Comparison of ENCODE assay signal across 17 cellular contexts in the genomic region with DNA sequence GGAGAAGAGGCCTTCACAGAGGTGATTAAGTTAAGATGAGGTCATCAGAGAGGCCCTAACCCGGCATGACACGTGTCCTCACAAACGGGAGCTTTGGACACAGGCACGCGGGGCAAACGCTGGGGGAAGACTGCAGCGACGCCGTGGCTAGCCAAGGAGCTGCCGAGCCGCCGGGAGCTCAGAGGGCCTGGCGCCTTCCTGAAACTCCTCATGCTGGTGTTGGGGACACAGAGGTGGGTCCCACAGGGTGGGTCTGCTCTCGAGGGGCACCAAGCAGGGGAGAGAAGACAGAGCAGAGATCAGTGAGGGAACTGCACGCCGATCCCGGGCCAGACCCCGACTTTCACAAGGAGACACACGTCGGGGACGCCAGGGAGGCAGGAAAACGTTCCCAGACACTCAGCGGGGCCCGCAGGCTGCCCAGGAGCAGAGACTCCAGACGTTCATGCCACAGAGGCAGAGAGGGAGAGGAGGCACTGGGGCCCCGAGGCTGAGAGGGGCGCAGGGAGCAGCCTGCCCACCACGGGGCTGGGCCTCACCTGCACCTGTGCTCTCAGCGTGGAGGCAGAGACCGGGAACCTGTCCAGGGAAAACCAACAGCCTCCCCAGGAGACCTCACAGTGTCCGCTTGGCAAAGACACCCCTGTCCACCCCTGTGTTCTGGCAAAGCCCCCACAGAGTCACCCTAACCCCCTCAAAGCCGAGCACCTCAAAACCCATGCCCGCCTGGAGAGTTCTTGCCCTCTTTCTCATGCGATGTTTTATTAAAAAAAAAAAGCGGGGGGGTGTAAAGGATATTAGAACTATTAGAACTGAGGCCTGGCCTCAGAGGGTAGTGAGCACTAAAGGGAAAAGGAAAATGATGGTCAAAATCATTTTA.
"Had no signal": no experiment of that assay in that cellular context is flagged by ENCODE, and none has a peak within 500 bp of the region (broad histone marks: within the 10 kb centered on the region; RNA-seq: fewer than 3 reads in every experiment).

No MANE protein-coding gene starts in this region.

- DNase-seq: activated CD4-positive, alpha-beta T cell treated with anti-CD3 and anti-CD28 coated beads for 48 hours; activated naive CD4-positive, alpha-beta T cell treated with anti-CD3 and anti-CD28 coated beads, Interleukin-2, amount 10 ng/mL, durations not matched to agents 7 days and 5 days; activated T-cell treated with anti-CD3 and anti-CD28 coated beads for 4 hours; effector memory CD8-positive, alpha-beta T cell; erythroblast; kidney glomerular epithelial cell; midbrain; naive thymus-derived CD4-positive, alpha-beta T cell; occipital lobe; T-helper 9 cell; transverse colon had no signal

- H3K4me3 Mint-ChIP-seq: activated naive CD4-positive, alpha-beta T cell treated with anti-CD3 and anti-CD28 coated beads, Interleukin-2, amount 10 ng/mL, durations not matched to agents 7 days and 5 days; activated T-helper 17 cell treated with anti-CD3 and anti-CD28 coated beads, Interleukin-2, amount 50 U/mL, for 72 hours; central memory CD8-positive, alpha-beta T cell; effector memory CD8-positive, alpha-beta T cell; naive thymus-derived CD4-positive, alpha-beta T cell; stimulated activated memory B cell treated with anti-CD40 and anti-IgM and Interleukin-4, amounts not matched to agents 10 μg/mL and 1 μg/mL and 100 μg/mL, for 72 hours had no signal

- H3K4me3 ChIP-seq: body of pancreas, lung, skin epidermis, transverse colon had no signal

- H3K4me1 ChIP-seq: body of pancreas, transverse colon had no signal

- H3K27ac ChIP-seq: body of pancreas, transverse colon had no signal

- H3K4me1 Mint-ChIP-seq: activated naive CD4-positive, alpha-beta T cell treated with anti-CD3 and anti-CD28 coated beads, Interleukin-2, amount 10 ng/mL, durations not matched to agents 7 days and 5 days; activated T-helper 17 cell treated with anti-CD3 and anti-CD28 coated beads, Interleukin-2, amount 50 U/mL, for 72 hours; central memory CD8-positive, alpha-beta T cell had no signal

- H3K36me3 ChIP-seq: transverse colon had no signal

- ATAC-seq: activated T-helper 17 cell treated with anti-CD3 and anti-CD28 coated beads, Interleukin-2, amount 50 U/mL, for 72 hours; body of pancreas; effector memory CD8-positive, alpha-beta T cell; stimulated activated memory B cell treated with anti-CD40 and anti-IgM and Interleukin-4, amounts not matched to agents 10 μg/mL and 1 μg/mL and 100 μg/mL, for 72 hours had no signal

- H3K27ac Mint-ChIP-seq: activated naive CD4-positive, alpha-beta T cell treated with anti-CD3 and anti-CD28 coated beads, Interleukin-2, amount 10 ng/mL, durations not matched to agents 7 days and 5 days; activated T-helper 17 cell treated with anti-CD3 and anti-CD28 coated beads, Interleukin-2, amount 50 U/mL, for 72 hours; effector memory CD8-positive, alpha-beta T cell; naive thymus-derived CD4-positive, alpha-beta T cell; stimulated activated memory B cell treated with anti-CD40 and anti-IgM and Interleukin-4, amounts not matched to agents 10 μg/mL and 1 μg/mL and 100 μg/mL, for 72 hours had no signal

- H3K27me3 Mint-ChIP-seq: activated naive CD4-positive, alpha-beta T cell treated with anti-CD3 and anti-CD28 coated beads, Interleukin-2, amount 10 ng/mL, durations not matched to agents 7 days and 5 days; activated T-helper 17 cell treated with anti-CD3 and anti-CD28 coated beads, Interleukin-2, amount 50 U/mL, for 72 hours; central memory CD8-positive, alpha-beta T cell; effector memory CD8-positive, alpha-beta T cell; naive thymus-derived CD4-positive, alpha-beta T cell had no signal

- H3K27me3 ChIP-seq: body of pancreas, transverse colon had no signal

- H3K36me3 Mint-ChIP-seq: activated naive CD4-positive, alpha-beta T cell treated with anti-CD3 and anti-CD28 coated beads, Interleukin-2, amount 10 ng/mL, durations not matched to agents 7 days and 5 days; stimulated activated memory B cell treated with anti-CD40 and anti-IgM and Interleukin-4, amounts not matched to agents 10 μg/mL and 1 μg/mL and 100 μg/mL, for 72 hours had no signal
